ENCODE assay signal across 9 cellular contexts in genomic region chr1:52364235-52364839, GRCh38. TPM values are rescaled to one million over a fixed set of nuclear protein-coding genes. Genes with fewer than 3 reads are reported as not detected.
DNase-seq lines count a peak whose midpoint lies in the region; ATAC-seq and TF ChIP-seq lines count a peak whose summit lies in the region.
"Had no signal": no experiment of that assay in that cellular context is flagged by ENCODE, and none has a peak within 500 bp of the region (broad histone marks: within the 10 kb centered on the region; RNA-seq: fewer than 3 reads in every experiment).

No MANE protein-coding gene starts in this region.

- H3K4me3 ChIP-seq in iPS-20b (ENCODE audit: low read length) (peak overlapping the region; percentile 90), subcutaneous abdominal adipose tissue (ENCODE audit: low read depth in 1 of 5, low read length in 5 of 5) (peak overlapping the region in 1 of 5 donors; percentile 92)

- H3K27me3 ChIP-seq in iPS-20b (ENCODE audit: insufficient read depth, low read length) (no peaks in the 10 kb centered on the region), subcutaneous abdominal adipose tissue (ENCODE audit: control insufficient read depth in 5 of 5, insufficient read depth in 4 of 5, low read length in 5 of 5) (no peaks in the 10 kb centered on the region)

- peak overlapping the region; percentile 69 for H3K27ac Mint-ChIP-seq in activated CD4-positive, alpha-beta T cell treated with anti-CD3 and anti-CD28 coated beads, Interleukin-2, amount 10 ng/mL, durations not matched to agents 24 days and 14 days
- H3K27ac Mint-ChIP-seq in activated CD4-positive, alpha-beta memory T cell treated with anti-CD3 and anti-CD28 coated beads, Interleukin-2, amount 10 ng/mL, durations not matched to agents 7 days and 5 days: peak overlapping the region; percentile 96

- TF ChIP-seq POLR2A in GM18505 (IDR thresholded peaks at IDR 0.05; ENCODE audit: borderline replicate concordance, extremely low read depth, insufficient read depth, insufficient read length): no peak

- ATAC-seq in GM18505 (IDR thresholded peaks at IDR 0.05; ENCODE audit: unreplicated experiment) (no peak), HG02938 (IDR thresholded peaks at IDR 0.05; ENCODE audit: unreplicated experiment) (no peak)

- DNase-seq in activated CD4-positive, alpha-beta T cell treated with anti-CD3 and anti-CD28 coated beads, Interleukin-2, amount 10 ng/mL, durations not matched to agents 24 days and 14 days: peak; percentile 73
- DNase-seq in activated CD4-positive, alpha-beta T cell treated with anti-CD3 and anti-CD28 coated beads for 1 hour: no peak
- DNase-seq in activated CD4-positive, alpha-beta memory T cell treated with anti-CD3 and anti-CD28 coated beads, Interleukin-2, amount 10 ng/mL, durations not matched to agents 7 days and 5 days: peak; percentile 25
- no peak for DNase-seq in AG20443 (ENCODE audit: low spot score)
- DNase-seq: SHP77 treated with DMSO at 0.1 percent for 48 hours had no signal

- H3K27ac ChIP-seq in iPS-20b (ENCODE audit: low read length) (no peak overlapping the region), subcutaneous abdominal adipose tissue (ENCODE audit: low read depth, low read length) (peak overlapping the region; percentile 86)

- no peaks in the 10 kb centered on the region for H3K27me3 Mint-ChIP-seq in activated CD4-positive, alpha-beta T cell treated with anti-CD3 and anti-CD28 coated beads, Interleukin-2, amount 10 ng/mL, durations not matched to agents 24 days and 14 days
- no peaks in the 10 kb centered on the region for H3K27me3 Mint-ChIP-seq in activated CD4-positive, alpha-beta memory T cell treated with anti-CD3 and anti-CD28 coated beads, Interleukin-2, amount 10 ng/mL, durations not matched to agents 7 days and 5 days

- no peak overlapping the region for H3K9ac ChIP-seq in iPS-20b (ENCODE audit: low read depth, low read length)
- H3K9ac ChIP-seq in subcutaneous abdominal adipose tissue (ENCODE audit: low read length in 5 of 5): peak overlapping the region in 2 of 5 donors; percentile 10

- no peaks in the 10 kb centered on the region for H3K9me3 Mint-ChIP-seq in activated CD4-positive, alpha-beta T cell treated with anti-CD3 and anti-CD28 coated beads, Interleukin-2, amount 10 ng/mL, durations not matched to agents 24 days and 14 days
- no peaks in the 10 kb centered on the region for H3K9me3 Mint-ChIP-seq in activated CD4-positive, alpha-beta memory T cell treated with anti-CD3 and anti-CD28 coated beads, Interleukin-2, amount 10 ng/mL, durations not matched to agents 7 days and 5 days

- CTCF ChIA-PET in activated CD4-positive, alpha-beta memory T cell treated with anti-CD3 and anti-CD28 coated beads, Interleukin-2, amount 10 ng/mL, durations not matched to agents 7 days and 5 days (lab: Charles Lee): interaction anchor here (1.0 to 1.2 kb wide), 2 partner anchors 308 to 322 kb away, joined by 3 read pairs; partner anchors contain the start of gene BTF3L4

- peaks cover 36% of the 10 kb centered on the region for H3K36me3 ChIP-seq in iPS-20b (ENCODE audit: insufficient read depth, low read depth, low read length)
- peaks cover 0 to 37% (median 36%) of the 10 kb centered on the region in 5 donors for H3K36me3 ChIP-seq in subcutaneous abdominal adipose tissue (ENCODE audit: control insufficient read depth in 5 of 5, insufficient read depth in 5 of 5, low read length in 5 of 5)

- peaks cover 44% of the 10 kb centered on the region for H3K36me3 Mint-ChIP-seq in activated CD4-positive, alpha-beta T cell treated with anti-CD3 and anti-CD28 coated beads, Interleukin-2, amount 10 ng/mL, durations not matched to agents 24 days and 14 days (ENCODE audit: low read depth)
- H3K36me3 Mint-ChIP-seq in activated CD4-positive, alpha-beta memory T cell treated with anti-CD3 and anti-CD28 coated beads, Interleukin-2, amount 10 ng/mL, durations not matched to agents 7 days and 5 days (ENCODE audit: low read depth): peaks cover 48% of the 10 kb centered on the region

- intact Hi-C loops in activated CD4-positive, alpha-beta T cell treated with anti-CD3 and anti-CD28 coated beads, Interleukin-2, amount 10 ng/mL, durations not matched to agents 24 days and 14 days (cut with micrococcal nuclease): no loop called here

- peaks cover 8% of the 10 kb centered on the region; the same call in 1 of the 2 replicates for H3K4me1 ChIP-seq in iPS-20b (ENCODE audit: insufficient read depth, low read length)
- H3K4me1 ChIP-seq in subcutaneous abdominal adipose tissue (ENCODE audit: control insufficient read depth in 5 of 5, insufficient read depth in 5 of 5, low read length in 5 of 5): peaks cover 5 to 30% (median 18%) of the 10 kb centered on the region in 5 donors

- POLR2A ChIA-PET in activated CD4-positive, alpha-beta memory T cell treated with anti-CD3 and anti-CD28 coated beads, Interleukin-2, amount 10 ng/mL, durations not matched to agents 7 days and 5 days (lab: Charles Lee): interaction anchor here (1.0 to 2.8 kb wide), 11 partner anchors 8 to 363 kb away, joined by 3 to 71 read pairs (median 7); partner anchors contain the start of genes BTF3L4, ORC1, PRPF38A and SHISAL2A

- H3K9me3 ChIP-seq in iPS-20b (ENCODE audit: insufficient read depth, low read depth, low read length) (no peaks in the 10 kb centered on the region), subcutaneous abdominal adipose tissue (ENCODE audit: control insufficient read depth in 5 of 5, low read length in 5 of 5) (no peaks in the 10 kb centered on the region)

- H3K4me1 Mint-ChIP-seq in activated CD4-positive, alpha-beta T cell treated with anti-CD3 and anti-CD28 coated beads, Interleukin-2, amount 10 ng/mL, durations not matched to agents 24 days and 14 days: peaks cover 39% of the 10 kb centered on the region
- peaks cover 46% of the 10 kb centered on the region for H3K4me1 Mint-ChIP-seq in activated CD4-positive, alpha-beta memory T cell treated with anti-CD3 and anti-CD28 coated beads, Interleukin-2, amount 10 ng/mL, durations not matched to agents 7 days and 5 days

- peak overlapping the region; percentile 97 for H3K4me3 Mint-ChIP-seq in activated CD4-positive, alpha-beta T cell treated with anti-CD3 and anti-CD28 coated beads, Interleukin-2, amount 10 ng/mL, durations not matched to agents 24 days and 14 days
- peak overlapping the region; percentile 97 for H3K4me3 Mint-ChIP-seq in activated CD4-positive, alpha-beta memory T cell treated with anti-CD3 and anti-CD28 coated beads, Interleukin-2, amount 10 ng/mL, durations not matched to agents 7 days and 5 days

RNA-seq across cellular contexts. Expression of gene CC2D1B, which starts 1.7 kb away (rescaled TPM):
- total RNA-seq in activated CD4-positive, alpha-beta T cell treated with anti-CD3 and anti-CD28 coated beads, Interleukin-2, amount 10 ng/mL, durations not matched to agents 24 days and 14 days: 34.8 and 36.7 TPM in 2 replicates
- 10 to 100 TPM; 43.8 to 46.9 TPM for total RNA-seq in activated CD4-positive, alpha-beta memory T cell treated with anti-CD3 and anti-CD28 coated beads, Interleukin-2, amount 10 ng/mL, durations not matched to agents 7 days and 5 days

RNA-seq across cellular contexts. Expression of gene ORC1, which starts 39.9 kb away (rescaled TPM):
- total RNA-seq in activated CD4-positive, alpha-beta T cell treated with anti-CD3 and anti-CD28 coated beads, Interleukin-2, amount 10 ng/mL, durations not matched to agents 24 days and 14 days: 43.5 and 44.2 TPM in 2 replicates
- total RNA-seq in activated CD4-positive, alpha-beta memory T cell treated with anti-CD3 and anti-CD28 coated beads, Interleukin-2, amount 10 ng/mL, durations not matched to agents 7 days and 5 days: 10 to 100 TPM; 27.0 to 28.3 TPM

RNA-seq across cellular contexts. Expression of gene PRPF38A, which starts 40.1 kb away (rescaled TPM):
- 106 and 108 TPM in 2 replicates for total RNA-seq in activated CD4-positive, alpha-beta T cell treated with anti-CD3 and anti-CD28 coated beads, Interleukin-2, amount 10 ng/mL, durations not matched to agents 24 days and 14 days
- total RNA-seq in activated CD4-positive, alpha-beta memory T cell treated with anti-CD3 and anti-CD28 coated beads, Interleukin-2, amount 10 ng/mL, durations not matched to agents 7 days and 5 days: 10 to 100 TPM; 84.1 to 86.5 TPM

Comparison
In these comparisons a context has a peak if more than half of its experiments do, and no peak if none do; other contexts are left out.
1. DNase-seq: peak in activated CD4-positive, alpha-beta T cell treated with anti-CD3 and anti-CD28 coated beads, Interleukin-2, amount 10 ng/mL, durations not matched to agents 24 days and 14 days (single experiment) and activated CD4-positive, alpha-beta memory T cell treated with anti-CD3 and anti-CD28 coated beads, Interleukin-2, amount 10 ng/mL, durations not matched to agents 7 days and 5 days (single experiment); none in activated CD4-positive, alpha-beta T cell treated with anti-CD3 and anti-CD28 coated beads for 1 hour (single experiment) and AG20443 (single experiment).